In the genomic region with DNA sequence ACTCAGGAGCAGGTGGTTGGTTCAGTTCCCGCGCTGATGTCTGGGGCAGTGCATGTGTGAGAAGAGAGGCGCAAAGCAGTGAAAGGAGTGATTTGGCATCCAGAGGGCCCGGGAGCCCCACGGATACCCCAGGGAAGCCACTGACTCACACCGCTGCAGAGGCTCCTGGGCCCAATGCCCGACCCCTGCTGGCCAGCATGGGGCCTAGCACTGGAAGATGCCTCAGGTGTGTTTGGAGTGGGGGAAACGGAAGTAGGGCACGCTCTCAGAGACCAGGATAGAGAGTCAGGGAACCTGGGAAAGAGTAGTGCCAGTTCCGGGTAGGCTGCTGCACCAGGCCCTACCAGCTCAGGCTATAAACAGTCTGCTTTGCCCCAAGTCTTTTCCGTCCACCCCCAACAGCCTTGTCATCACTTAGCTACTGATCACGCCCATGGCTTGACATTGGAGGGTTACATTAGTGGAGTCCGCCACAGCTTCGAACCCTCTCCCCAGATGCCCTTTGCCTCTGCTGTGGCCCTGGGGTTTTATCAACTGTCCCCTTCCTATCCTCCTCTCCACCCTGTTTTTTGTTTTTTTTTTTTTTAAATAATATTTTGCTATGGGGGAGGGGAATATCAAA, we compare ENCODE assay signal across 8 cellular contexts. TPM values are rescaled to one million over a fixed set of nuclear protein-coding genes. Genes with fewer than 3 reads are reported as not detected.
DNase-seq lines count a peak whose midpoint lies in the region; ATAC-seq and TF ChIP-seq lines count a peak whose summit lies in the region.

No MANE protein-coding gene starts in this region.

- H3K4me3 Mint-ChIP-seq in Caco-2 (ENCODE audit: unreplicated experiment) = no peak overlapping the region

- H3K27ac Mint-ChIP-seq in Caco-2 (ENCODE audit: unreplicated experiment) = no peak overlapping the region

- TF ChIP-seq CTCF in Caco-2 (IDR thresholded peaks at IDR 0.05; ENCODE audit: insufficient read depth in 1 of 2, low read depth in 1 of 2, low read length in 1 of 2, severe bottlenecking in 1 of 2, unreplicated experiment in 1 of 2) (peak; percentile 69 to 89), Panc1 (IDR thresholded peaks at IDR 0.05) (peak; percentile 89)

- WGBS in right cardiac atrium = 40% methylated on average over 14 of the region's 14 CpGs

- H3K4me3 ChIP-seq in Caco-2 (ENCODE audit: low read depth, low read length) (no peak overlapping the region), Panc1 (ENCODE audit: low read depth in 2 of 2, low read length in 2 of 2) (no peak overlapping the region), adipocyte (ENCODE audit: low read length) (no peak overlapping the region), right cardiac atrium (ENCODE audit: low read length) (no peak overlapping the region)

- no peaks in the 10 kb centered on the region for H3K4me1 Mint-ChIP-seq in Caco-2 (ENCODE audit: low read depth, unreplicated experiment)

- H3K36me3 Mint-ChIP-seq in Caco-2 (ENCODE audit: insufficient read depth, unreplicated experiment) = peaks cover 31% of the 10 kb centered on the region

- no peaks in the 10 kb centered on the region for H3K4me1 ChIP-seq in Caco-2
- H3K4me1 ChIP-seq in Panc1 (ENCODE audit: control insufficient read depth, insufficient read depth, low read length) = no peaks in the 10 kb centered on the region
- peaks cover 9% of the 10 kb centered on the region for H3K4me1 ChIP-seq in adipocyte (ENCODE audit: control insufficient read depth, insufficient read depth, low read length)
- no peaks in the 10 kb centered on the region for H3K4me1 ChIP-seq in right cardiac atrium (ENCODE audit: control insufficient read depth, insufficient read depth, low read length)

- POLR2A ChIA-PET in Caco-2 (lab: Charles Lee) (no interaction called here), Panc1 (lab: Charles Lee) (interaction anchor here (1.0 kb wide), 1 partner anchor 9 kb away, joined by 3 read pairs; the partner anchor contains the start of gene CSAD)

- no peaks in the 10 kb centered on the region for H3K9me3 ChIP-seq in Caco-2
- no peaks in the 10 kb centered on the region for H3K9me3 ChIP-seq in Panc1 (ENCODE audit: control insufficient read depth, insufficient read depth, low read depth, low read length)
- H3K9me3 ChIP-seq in adipocyte (ENCODE audit: control insufficient read depth, low read length) = no peaks in the 10 kb centered on the region
- no peaks in the 10 kb centered on the region for H3K9me3 ChIP-seq in right cardiac atrium (ENCODE audit: control insufficient read depth, low read length)

- BruUV-seq in Caco-2 (replicated peaks; lab: Mats Ljungman, UMichigan) = TSS peak; percentile 8
- BruUV-seq in Panc1 (replicated peaks; lab: Mats Ljungman, UMichigan) = no TSS peak

- H3K27ac ChIP-seq in Panc1 (ENCODE audit: low read length) (peak overlapping the region; percentile 0; the same call in 1 of the 2 replicates), right cardiac atrium (ENCODE audit: low read length) (no peak overlapping the region)

- in situ Hi-C loops in Panc1 (cut with HindIII; ENCODE audit: low pct_unique_long_range_greater_than_20kb, low sequenced_read_pairs) = no loop called here

- ATAC-seq in GM21515 (IDR thresholded peaks at IDR 0.05; ENCODE audit: unreplicated experiment) = peak; percentile 44
- peak; percentile 83 for ATAC-seq in Panc1
- peak; percentile 72 to 73 for ATAC-seq in right cardiac atrium
- ATAC-seq in GM18519 (IDR thresholded peaks at IDR 0.05; ENCODE audit: low FRiP score, unreplicated experiment) = no peak
- ATAC-seq in GM21390 (IDR thresholded peaks at IDR 0.05; ENCODE audit: unreplicated experiment) = no peak

- no peak overlapping the region for H3K9ac ChIP-seq in adipocyte (ENCODE audit: low read length)

- no peaks in the 10 kb centered on the region for H3K27me3 Mint-ChIP-seq in Caco-2 (ENCODE audit: insufficient read depth, unreplicated experiment)

- no peaks in the 10 kb centered on the region for H3K27me3 ChIP-seq in Caco-2 (replicated peaks; ENCODE audit: control insufficient read depth, insufficient read depth, low read length)
- H3K27me3 ChIP-seq in Panc1 (ENCODE audit: control insufficient read depth, insufficient read depth, low read length) = no peaks in the 10 kb centered on the region
- H3K27me3 ChIP-seq in adipocyte (replicated peaks; ENCODE audit: control insufficient read depth, insufficient read depth, low read length) = no peaks in the 10 kb centered on the region
- H3K27me3 ChIP-seq in right cardiac atrium (ENCODE audit: control insufficient read depth, insufficient read depth) = no peaks in the 10 kb centered on the region

- DNase-seq in Caco-2 (peak; percentile 56 to 66), Panc1 (ENCODE audit: low read depth, low spot score) (no peak), adipocyte (ENCODE audit: low read depth) (peak; percentile 74), right cardiac atrium (peak; percentile 82 to 88 (median 85))
- peak; percentile 66 for DNase-seq in stimulated activated CD4-positive, alpha-beta T cell treated with anti-CD3 and anti-CD28 coated beads, Interleukin-15, amount 100 ng/mL, for 24 hours

- intact Hi-C loops in Caco-2 (cut with micrococcal nuclease; ENCODE audit: unreplicated experiment) (loop anchor here (1.0 kb wide), 2 partner anchors 31 to 124 kb away; no protein-coding TSS in a partner anchor), Panc1 (cut with micrococcal nuclease; ENCODE audit: unreplicated experiment) (no loop called here), right cardiac atrium (cut with DNase I) (loop anchor here in 2 of 4 donors (10.0 kb wide), 1 partner anchor 125 kb away; no protein-coding TSS in a partner anchor)

- CTCF ChIA-PET in Caco-2 (lab: Charles Lee) = interaction anchor here (0.5 to 2.5 kb wide), 5 partner anchors 29 to 467 kb away, joined by 3 to 13 read pairs (median 4); partner anchors contain the start of gene SOAT2
- CTCF ChIA-PET in Panc1 (lab: Charles Lee) = interaction anchor here (0.6 to 3.1 kb wide), 3 partner anchors 17 to 68 kb away, joined by 4 to 15 read pairs (median 5); partner anchors contain the start of gene ITGB7

- H3K9me3 Mint-ChIP-seq in Caco-2 (ENCODE audit: unreplicated experiment) = no peaks in the 10 kb centered on the region

- H3K36me3 ChIP-seq in Caco-2 (ENCODE audit: control insufficient read depth, insufficient read depth, low read length) (peaks cover 4% of the 10 kb centered on the region), Panc1 (ENCODE audit: control insufficient read depth, insufficient read depth, low read length) (peaks cover 17% of the 10 kb centered on the region), adipocyte (ENCODE audit: control insufficient read depth, insufficient read depth, low read length, severe bottlenecking) (peaks cover 38% of the 10 kb centered on the region)

RNA-seq across cellular contexts. Expression of gene CSAD, which starts 9.5 kb away (rescaled TPM):
- total RNA-seq in Caco-2 (2022) = 20.1 and 23.0 TPM in 2 replicates
- 15.4 TPM for total RNA-seq in Panc1 (2021; ENCODE audit: unreplicated experiment)
- 12.5 TPM for polyA plus RNA-seq in Panc1 (2012; ENCODE audit: insufficient read length)
- total RNA-seq in right cardiac atrium = 10 to 100 TPM; 10.3 to 13.0 (median 12.3) TPM
- 16.2 TPM for polyA plus RNA-seq in right cardiac atrium

RNA-seq across cellular contexts. Expression of gene ZNF740, which starts 9.7 kb away (rescaled TPM):
- total RNA-seq in Caco-2 (2022) (35.8 and 43.0 TPM in 2 replicates), Panc1 (2021; ENCODE audit: unreplicated experiment) (46.8 TPM), right cardiac atrium (10 to 100 TPM; 13.8 to 29.9 (median 22.4) TPM)
- polyA plus RNA-seq in Panc1 (2012; ENCODE audit: insufficient read length) = 29.9 TPM
- polyA plus RNA-seq in right cardiac atrium = 5.3 TPM

RNA-seq across cellular contexts. Expression of gene ITGB7, which starts 16.8 kb away (rescaled TPM):
- total RNA-seq in Caco-2 (2022) (1.1 TPM in 2 replicates), Panc1 (2021; ENCODE audit: unreplicated experiment) (0.98 TPM), right cardiac atrium (1 to 10 TPM in 2 of 4 donors, under 1 TPM in 2; 0.88 to 2.8 (median 1.3) TPM)
- not detected for polyA plus RNA-seq in Panc1 (2012; ENCODE audit: insufficient read length)
- polyA plus RNA-seq in right cardiac atrium = 0.45 TPM

RNA-seq across cellular contexts. Expression of gene RARG, which starts 41.8 kb away (rescaled TPM):
- total RNA-seq in Caco-2 (2022) = 11.8 and 12.9 TPM in 2 replicates
- 41.2 TPM for total RNA-seq in Panc1 (2021; ENCODE audit: unreplicated experiment)
- polyA plus RNA-seq in Panc1 (2012; ENCODE audit: insufficient read length) = 40.7 TPM
- 10 to 100 TPM; 11.7 to 26.2 (median 23.4) TPM for total RNA-seq in right cardiac atrium
- 10.5 TPM for polyA plus RNA-seq in right cardiac atrium

Comparison
In these comparisons a context has a peak if more than half of its experiments do, and no peak if none do; other contexts are left out.
1. ATAC-seq: peak in GM21515 (single experiment), Panc1 (single experiment) and right cardiac atrium (2 of 2); none in GM18519 (single experiment) and GM21390 (single experiment).